Comparison of ENCODE assay signal across 17 cellular contexts in the genomic region with DNA sequence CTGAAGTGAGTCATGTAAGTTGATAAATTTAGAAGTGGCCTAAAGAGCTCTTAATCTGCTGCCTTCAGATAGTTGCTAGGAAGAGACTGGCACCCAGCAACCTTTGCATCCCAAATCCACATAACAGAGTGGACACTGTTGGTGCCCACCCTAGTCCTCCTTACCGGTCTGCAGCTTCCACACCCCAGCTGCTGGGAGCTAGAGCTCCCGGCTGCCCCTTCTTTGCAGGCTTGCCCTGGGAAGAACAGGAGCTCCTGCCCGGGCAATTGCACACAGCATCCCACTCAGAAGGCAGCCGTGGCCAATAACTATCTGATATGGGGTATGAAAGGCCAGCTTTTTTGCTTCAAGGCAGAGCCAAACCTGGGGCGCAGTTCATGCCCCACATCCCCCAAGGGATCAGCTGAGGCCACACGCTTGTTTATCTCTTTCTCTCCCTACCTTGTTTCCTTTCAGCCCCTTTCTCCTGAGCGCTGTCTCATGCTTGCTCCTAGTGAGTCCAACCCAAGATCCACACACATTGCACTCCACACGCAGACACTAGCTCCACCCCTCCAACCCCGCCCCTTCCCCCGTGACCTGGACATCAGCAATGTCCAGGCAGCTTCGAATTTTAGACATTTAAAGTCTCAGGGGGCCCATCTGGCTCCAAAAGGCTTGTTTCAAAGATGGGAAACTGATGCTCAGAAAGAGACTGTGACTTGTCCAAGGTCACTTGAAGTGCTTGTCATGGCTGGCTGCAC. TPM values are rescaled to one million over a fixed set of nuclear protein-coding genes. Genes with fewer than 3 reads are reported as not detected.
DNase-seq lines count a peak whose midpoint lies in the region; ATAC-seq, FAIRE-seq and TF ChIP-seq lines count a peak whose summit lies in the region.
"Had no signal": no experiment of that assay in that cellular context is flagged by ENCODE, and none has a peak within 500 bp of the region (broad histone marks: within the 10 kb centered on the region; RNA-seq: fewer than 3 reads in every experiment).

No MANE protein-coding gene starts in this region.

- TF ChIP-seq RAD21 in K562 (CRISPR knock-in tag; conservative IDR thresholded peaks at IDR 0.05 in 1 of 2, IDR thresholded peaks at IDR 0.05 in 1 of 2) (no peak), liver (IDR thresholded peaks at IDR 0.05) (peak in 1 of 2 donors; percentile 10)

- H4K20me1 ChIP-seq in K562 (replicated peaks; ENCODE audit: control insufficient read depth, insufficient read depth, low read length) (peaks cover 20% of the 10 kb centered on the region), OCI-LY7 (ENCODE audit: insufficient read depth, low read length) (no peaks in the 10 kb centered on the region)

- POLR2A ChIA-PET in K562 (lab: Yijun Ruan, JAX), result interaction anchor here (0.7 to 0.9 kb wide), 3 partner anchors 71 to 510 kb away, joined by 3 to 4 read pairs (median 3); no protein-coding TSS in a partner anchor
- POLR2A ChIA-PET in OCI-LY7 (lab: Charles Lee), result interaction anchor here (1.1 kb wide), 1 partner anchor 16 kb away, joined by 4 read pairs; no protein-coding TSS in a partner anchor

- H3K79me2 ChIP-seq in K562 (ENCODE audit: control insufficient read depth, insufficient read depth, low read length) (no peaks in the 10 kb centered on the region), OCI-LY7 (ENCODE audit: insufficient read depth, low read depth, low read length) (no peaks in the 10 kb centered on the region)

- no TSS peak for BruUV-seq in K562 (replicated peaks; lab: Mats Ljungman, UMichigan)
- no TSS peak for BruUV-seq in OCI-LY7 (replicated peaks; lab: Mats Ljungman, UMichigan)

- TF ChIP-seq CTCF in right atrium auricular region (IDR thresholded peaks at IDR 0.05) (no peak), K562 (IDR thresholded peaks at IDR 0.05 in 2 of 3, conservative IDR thresholded peaks at IDR 0.05 in 1 of 3; ENCODE audit: insufficient read depth in 2 of 3, low read depth in 1 of 3, low read length in 3 of 3) (no peak), liver (IDR thresholded peaks at IDR 0.05; ENCODE audit: low read depth, low read length, missing input control) (no peak), OCI-LY7 (conservative IDR thresholded peaks at IDR 0.05; ENCODE audit: low read length) (no peak)

- DNase-seq in left ventricle myocardium superior, result no peak
- no peak for DNase-seq in right atrium auricular region (ENCODE audit: low spot score)
- no peak for DNase-seq in K562 (ENCODE audit: extremely low read depth in 1 of 4, low spot score in 3 of 4)
- DNase-seq in superior temporal gyrus (ENCODE audit: extremely low spot score), result peak; percentile 6
- no peak for DNase-seq in GF-D8 (lab: John Stamatoyannopoulos, UW)
- DNase-seq in OCI-LY7 (ENCODE audit: low spot score), result no peak
- DNase-seq in activated CD8-positive, alpha-beta memory T cell treated with anti-CD3 and anti-CD28 coated beads, Interleukin-2, amount 50 U/mL, for 48 hours, result no peak
- DNase-seq: ACHN; CD4-positive, alpha-beta memory T cell; DMS79; H7 had no signal

- peaks cover 0 to 20% of the 10 kb centered on the region in 2 donors for H3K4me1 ChIP-seq in right atrium auricular region
- H3K4me1 ChIP-seq in K562 (replicated peaks in 1 of 2; ENCODE audit: control insufficient read depth in 2 of 2, insufficient read depth in 2 of 2, low read length in 2 of 2), result peaks cover 0 to 9% of the 10 kb centered on the region in 2 experiments; a peak in 1 of 5 replicates
- peaks cover 16 to 71% (median 51%) of the 10 kb centered on the region in 4 donors for H3K4me1 ChIP-seq in liver (ENCODE audit: control insufficient read depth in 4 of 4, insufficient read depth in 4 of 4, low read length in 3 of 4)
- no peaks in the 10 kb centered on the region for H3K4me1 ChIP-seq in OCI-LY7 (ENCODE audit: insufficient read depth, low read length, poor library complexity, severe bottlenecking)

- H3K9me3 ChIP-seq in right atrium auricular region, result no peaks in the 10 kb centered on the region
- H3K9me3 ChIP-seq in K562 (replicated peaks; ENCODE audit: control insufficient read depth, insufficient read depth, low read depth, low read length), result no peaks in the 10 kb centered on the region
- H3K9me3 ChIP-seq in liver (ENCODE audit: control insufficient read depth in 4 of 4, low read length in 3 of 4), result no peaks in the 10 kb centered on the region
- no peaks in the 10 kb centered on the region for H3K9me3 ChIP-seq in OCI-LY7 (ENCODE audit: low read length)

- H3K4me3 ChIP-seq in right atrium auricular region (no peak overlapping the region), K562 (no peak overlapping the region), liver (ENCODE audit: low read depth in 1 of 3, low read length in 3 of 3) (no peak overlapping the region), OCI-LY7 (ENCODE audit: low read depth, low read length, poor library complexity, severe bottlenecking) (no peak overlapping the region)
- H3K4me3 ChIP-seq: GM23338 had no signal

- no peaks in the 10 kb centered on the region for H3K9me1 ChIP-seq in K562 (ENCODE audit: control insufficient read depth, insufficient read depth, low read length)

- in situ Hi-C loops in K562 (cut with MboI), result no loop called here

- intact Hi-C loops in left ventricle myocardium superior (cut with micrococcal nuclease), result no loop called here
- intact Hi-C loops in K562 (cut with micrococcal nuclease), result no loop called here
- intact Hi-C loops in OCI-LY7 (cut with micrococcal nuclease; ENCODE audit: unreplicated experiment), result no loop called here

- no peak for FAIRE-seq in K562 (lab: Jason Lieb, UNC)
- FAIRE-seq: G401.6, GM12892 had no signal

- WGBS in K562 (ENCODE audit: insufficient coverage, low coverage, missing lambda C conversion rate), result 2% methylated on average over 11 of the region's 11 CpGs
- 36% methylated on average over 11 of the region's 11 CpGs for WGBS in liver

- H3K27me3 ChIP-seq in right atrium auricular region (no peaks in the 10 kb centered on the region), K562 (ENCODE audit: control insufficient read depth in 2 of 2, insufficient read depth in 2 of 2, low read length in 2 of 2) (peaks cover 18 to 46% of the 10 kb centered on the region in 2 experiments; a peak in 4 of 5 replicates), liver (ENCODE audit: control insufficient read depth in 4 of 4, insufficient read depth in 4 of 4, low read length in 3 of 4) (no peaks in the 10 kb centered on the region)

- H2AFZ ChIP-seq in K562 (ENCODE audit: low read depth, low read length) (no peak overlapping the region), OCI-LY7 (ENCODE audit: low read length) (no peak overlapping the region)
- H2AFZ ChIP-seq: GM23338 had no signal

- H3K27ac ChIP-seq in right atrium auricular region (no peak overlapping the region), K562 (ENCODE audit: extremely low read depth, low read depth, low read length) (no peak overlapping the region), liver (ENCODE audit: low read depth in 1 of 2, low read length in 2 of 2) (peak overlapping the region; percentile 80 to 91), OCI-LY7 (ENCODE audit: low read depth, low read length, poor library complexity, severe bottlenecking) (no peak overlapping the region)
- H3K27ac ChIP-seq: C4-2B had no signal

- TF ChIP-seq EP300 in K562 (IDR thresholded peaks at IDR 0.05; ENCODE audit: low read length), result no peak

- CTCF ChIA-PET in K562 (lab: Yijun Ruan, JAX; ENCODE audit: low intra/inter-chr PET ratio) (no interaction called here), OCI-LY7 (lab: Charles Lee; ENCODE audit: unreplicated experiment) (no interaction called here)

- no peak for TF ChIP-seq POLR2A in K562 (conservative IDR thresholded peaks at IDR 0.05)

- H3K9ac ChIP-seq in K562 (ENCODE audit: insufficient read depth in 1 of 2, low read depth in 2 of 2, low read length in 2 of 2), result no peak overlapping the region
- H3K9ac ChIP-seq in liver (ENCODE audit: low read depth in 1 of 2, low read length in 2 of 2), result peak overlapping the region; percentile 41 to 48

- H3K9me2 ChIP-seq in OCI-LY7 (ENCODE audit: insufficient read depth, low read length), result no peaks in the 10 kb centered on the region

- H3K4me2 ChIP-seq in K562 (ENCODE audit: insufficient read depth, low read length) (no peak overlapping the region), OCI-LY7 (ENCODE audit: low read length) (no peak overlapping the region)
- H3K4me2 ChIP-seq: GM23338 had no signal

- ATAC-seq in left ventricle myocardium superior (peak; percentile 26), K562 (peak; percentile 43)

- H3K36me3 ChIP-seq in right atrium auricular region (no peaks in the 10 kb centered on the region), K562 (ENCODE audit: control insufficient read depth, insufficient read depth, low read length) (no peaks in the 10 kb centered on the region), liver (ENCODE audit: control insufficient read depth in 4 of 4, insufficient read depth in 3 of 4, low read depth in 1 of 4, low read length in 3 of 4) (no peaks in the 10 kb centered on the region), OCI-LY7 (ENCODE audit: insufficient read depth, low read length) (no peaks in the 10 kb centered on the region)

TF ChIP-seq in K562, 482 proteins besides CTCF, POLR2A, EP300 and RAD21 (continues in another document):
- no peak for TF ChIP-seq MEF2D (tag; conservative IDR thresholded peaks at IDR 0.05; ENCODE audit: low read depth)

TF ChIP-seq in liver, 16 proteins besides CTCF, POLR2A, EP300 and RAD21 (continues in another document):
- TF ChIP-seq RXRA (IDR thresholded peaks at IDR 0.05), result peak in 1 of 2 donors; percentile 6

RNA-seq across cellular contexts. Expression of gene ATP2B2, which starts 9.1 kb away (rescaled TPM):
- total RNA-seq in left ventricle myocardium superior (not detected), right atrium auricular region (under 1 TPM; 0.12 to 0.15 TPM), K562 (2014; rRNA removed) (not detected in 2 replicates), K562 (2014; rRNA removed; fragmentation: Illumina TruSeq; extraction: Trizol) (not detected in 2 replicates), K562 (2015; rRNA removed; fragmentation: Illumina TruSeq; extraction: Trizol) (not detected in 2 replicates), K562 (2021) (not detected in 2 replicates), liver (10 to 100 TPM; 26.8 to 27.8 TPM), OCI-LY7 (2022) (0.06 TPM in 1 of 2 replicates, not detected in the other)
- not detected in 2 replicates for total RNA-seq in K562 (2011; cell fraction: chromatin; rRNA removed; ENCODE audit: low replicate concordance)
- not detected in 2 replicates for total RNA-seq in K562 (2011; cell fraction: nucleolus; rRNA removed)
- total RNA-seq in K562 (2011; cell fraction: nucleoplasm; rRNA removed), result not detected in 2 replicates
- polyA plus RNA-seq in K562 (2011; rRNA removed) (not detected in 2 replicates), K562 (2014; fragmentation: Illumina TruSeq; extraction: Trizol) (not detected in 2 replicates), K562 (2014; fragmentation: Nextera tagmentation; extraction: Ambion mirVana) (under 1 TPM in 1 of 2 experiments, not detected in 1; 0.06 TPM), K562 (2014; rRNA removed) (not detected in 2 replicates), liver (10 to 100 TPM; 10.4 to 14.6 TPM)
- not detected in 2 replicates for polyA plus RNA-seq in K562 (2011; cell fraction: cytosol; rRNA removed)
- not detected in 2 replicates for polyA plus RNA-seq in K562 (2011; cell fraction: nucleus; rRNA removed)
- 0.01 TPM in 2 replicates for polyA plus RNA-seq in K562 (2012)
- not detected in 2 replicates for polyA minus RNA-seq in K562 (2011; rRNA and poly(A)+ RNA removed)
- polyA minus RNA-seq in K562 (2011; cell fraction: cytosol; rRNA and poly(A)+ RNA removed), result not detected in 2 replicates
- polyA minus RNA-seq in K562 (2011; cell fraction: nucleus; rRNA and poly(A)+ RNA removed), result under 0.01 TPM in 1 of 2 replicates, not detected in the other
- not detected in 2 replicates for total RNA-seq in OCI-LY7 (2014; rRNA removed; shearing (Covaris generic))
- total RNA-seq: CD4-positive, alpha-beta memory T cell; HT-29 had no signal
- polyA plus RNA-seq: CD4-positive, alpha-beta memory T cell had no signal

Comparison
In these comparisons a context has a peak if more than half of its experiments do, and no peak if none do; other contexts are left out.
1. H3K27ac ChIP-seq: peak in liver (2 of 2); none in right atrium auricular region (0 of 2), K562 (single experiment) and OCI-LY7 (single experiment).
2. H3K9ac ChIP-seq: peak in liver (2 of 2); none in K562 (0 of 2).
3. RNA of gene ATP2B2, which starts 9.1 kb away (total RNA-seq): 26.8 to 27.8 TPM in liver; 0.12 to 0.15 TPM in right atrium auricular region, 0.06 TPM in OCI-LY7, not detected in left ventricle myocardium superior (single experiment) and not detected in K562; every median in the first group is over 10 times any median in the second.